Comparison of ENCODE assay signal across 1 cellular context in genomic region chr5:160020266-160020770, GRCh38.
TF ChIP-seq lines count a peak whose summit lies in the region.

No MANE protein-coding gene starts in this region.

TF ChIP-seq in HepG2, 621 proteins besides CTCF, POLR2A, EP300 and RAD21 (continued from another document):
- TF ChIP-seq, protein P1, sequence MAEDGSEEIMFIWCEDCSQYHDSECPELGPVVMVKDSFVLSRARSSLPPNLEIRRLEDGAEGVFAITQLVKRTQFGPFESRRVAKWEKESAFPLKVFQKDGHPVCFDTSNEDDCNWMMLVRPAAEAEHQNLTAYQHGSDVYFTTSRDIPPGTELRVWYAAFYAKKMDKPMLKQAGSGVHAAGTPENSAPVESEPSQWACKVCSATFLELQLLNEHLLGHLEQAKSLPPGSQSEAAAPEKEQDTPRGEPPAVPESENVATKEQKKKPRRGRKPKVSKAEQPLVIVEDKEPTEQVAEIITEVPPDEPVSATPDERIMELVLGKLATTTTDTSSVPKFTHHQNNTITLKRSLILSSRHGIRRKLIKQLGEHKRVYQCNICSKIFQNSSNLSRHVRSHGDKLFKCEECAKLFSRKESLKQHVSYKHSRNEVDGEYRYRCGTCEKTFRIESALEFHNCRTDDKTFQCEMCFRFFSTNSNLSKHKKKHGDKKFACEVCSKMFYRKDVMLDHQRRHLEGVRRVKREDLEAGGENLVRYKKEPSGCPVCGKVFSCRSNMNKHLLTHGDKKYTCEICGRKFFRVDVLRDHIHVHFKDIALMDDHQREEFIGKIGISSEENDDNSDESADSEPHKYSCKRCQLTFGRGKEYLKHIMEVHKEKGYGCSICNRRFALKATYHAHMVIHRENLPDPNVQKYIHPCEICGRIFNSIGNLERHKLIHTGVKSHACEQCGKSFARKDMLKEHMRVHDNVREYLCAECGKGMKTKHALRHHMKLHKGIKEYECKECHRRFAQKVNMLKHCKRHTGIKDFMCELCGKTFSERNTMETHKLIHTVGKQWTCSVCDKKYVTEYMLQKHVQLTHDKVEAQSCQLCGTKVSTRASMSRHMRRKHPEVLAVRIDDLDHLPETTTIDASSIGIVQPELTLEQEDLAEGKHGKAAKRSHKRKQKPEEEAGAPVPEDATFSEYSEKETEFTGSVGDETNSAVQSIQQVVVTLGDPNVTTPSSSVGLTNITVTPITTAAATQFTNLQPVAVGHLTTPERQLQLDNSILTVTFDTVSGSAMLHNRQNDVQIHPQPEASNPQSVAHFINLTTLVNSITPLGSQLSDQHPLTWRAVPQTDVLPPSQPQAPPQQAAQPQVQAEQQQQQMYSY (CRISPR knock-in tag; IDR thresholded peaks at IDR 0.05): no peak
- no peak for TF ChIP-seq HOXA5 (CRISPR knock-in tag; IDR thresholded peaks at IDR 0.05)
